ENCODE assay signal across 1 cellular context in genomic region chr15:96285715-96286367, GRCh38.
TF ChIP-seq lines count a peak whose summit lies in the region.

No MANE protein-coding gene starts in this region.

TF ChIP-seq in IMR-90, 13 proteins besides CTCF, POLR2A, EP300 and RAD21:
- TF ChIP-seq MXI1 (IDR thresholded peaks at IDR 0.05; ENCODE audit: borderline replicate concordance, low read depth, low read length) (no peak), CEBPB (IDR thresholded peaks at IDR 0.05; ENCODE audit: low read depth, low read length) (no peak)
- TF ChIP-seq, protein P1, sequence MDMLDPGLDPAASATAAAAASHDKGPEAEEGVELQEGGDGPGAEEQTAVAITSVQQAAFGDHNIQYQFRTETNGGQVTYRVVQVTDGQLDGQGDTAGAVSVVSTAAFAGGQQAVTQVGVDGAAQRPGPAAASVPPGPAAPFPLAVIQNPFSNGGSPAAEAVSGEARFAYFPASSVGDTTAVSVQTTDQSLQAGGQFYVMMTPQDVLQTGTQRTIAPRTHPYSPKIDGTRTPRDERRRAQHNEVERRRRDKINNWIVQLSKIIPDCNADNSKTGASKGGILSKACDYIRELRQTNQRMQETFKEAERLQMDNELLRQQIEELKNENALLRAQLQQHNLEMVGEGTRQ (IDR thresholded peaks at IDR 0.05; ENCODE audit: low read depth, low read length) = no peak
